Comparison of ENCODE assay signal across 15 cellular contexts in the genomic region with DNA sequence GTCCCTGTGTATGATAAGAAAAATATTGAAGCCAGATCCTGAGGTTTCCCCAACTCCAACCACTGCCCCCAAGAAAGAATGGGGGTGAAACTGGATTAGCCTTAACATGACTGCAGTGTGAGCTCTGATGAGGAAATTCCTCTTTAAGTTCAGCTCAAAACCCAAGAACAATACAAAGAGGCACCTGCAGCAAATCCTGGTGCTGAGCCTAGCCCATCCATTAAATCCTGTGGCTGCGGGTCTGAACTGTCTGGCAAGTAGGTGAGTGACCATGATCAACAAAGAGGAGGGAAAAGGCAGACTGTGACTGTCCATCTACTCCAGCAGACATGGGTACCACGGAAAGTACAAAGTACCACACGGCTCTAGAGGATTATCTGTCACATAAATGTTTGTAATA.
"Had no signal": no experiment of that assay in that cellular context is flagged by ENCODE, and none has a peak within 500 bp of the region (broad histone marks: within the 10 kb centered on the region; RNA-seq: fewer than 3 reads in every experiment).

No MANE protein-coding gene starts in this region.

- H3K27me3 Mint-ChIP-seq: activated CD4-positive, alpha-beta T cell treated with anti-CD3 and anti-CD28 coated beads, Interleukin-2, amount 10 ng/mL, durations not matched to agents 24 days and 14 days; naive thymus-derived CD8-positive, alpha-beta T cell had no signal

- DNase-seq: activated CD4-positive, alpha-beta T cell treated with anti-CD3 and anti-CD28 coated beads, Interleukin-2, amount 10 ng/mL, durations not matched to agents 24 days and 14 days; activated CD4-positive, CD25-positive, alpha-beta regulatory T cell; activated CD8-positive, alpha-beta memory T cell treated with anti-CD3 and anti-CD28 coated beads, Interleukin-2, amount 50 U/mL, for 48 hours; activated gamma-delta T cell treated with Interleukin-2 at 50 U/mL for 16 hours; activated naive CD8-positive, alpha-beta T cell treated with anti-CD3 and anti-CD28 coated beads, Interleukin-2, amount 10 ng/mL, durations not matched to agents 7 days and 5 days; activated T-cell treated with anti-CD3 and anti-CD28 coated beads, Interleukin-2, amount 50 U/mL, for 72 hours; brain microvascular endothelial cell; cerebellar nuclear complex; effector memory CD4-positive, alpha-beta T cell; gastrocnemius medialis; heart right ventricle; naive thymus-derived CD8-positive, alpha-beta T cell; ovary; SW 1271 had no signal

- H3K4me3 Mint-ChIP-seq: activated CD4-positive, alpha-beta T cell treated with anti-CD3 and anti-CD28 coated beads, Interleukin-2, amount 10 ng/mL, durations not matched to agents 24 days and 14 days; activated naive CD8-positive, alpha-beta T cell treated with anti-CD3 and anti-CD28 coated beads, Interleukin-2, amount 10 ng/mL, durations not matched to agents 7 days and 5 days; activated T-cell treated with anti-CD3 and anti-CD28 coated beads, Interleukin-2, amount 50 U/mL, for 72 hours had no signal

- H3K9me3 Mint-ChIP-seq: activated CD4-positive, alpha-beta T cell treated with anti-CD3 and anti-CD28 coated beads, Interleukin-2, amount 10 ng/mL, durations not matched to agents 24 days and 14 days; activated naive CD8-positive, alpha-beta T cell treated with anti-CD3 and anti-CD28 coated beads, Interleukin-2, amount 10 ng/mL, durations not matched to agents 7 days and 5 days; activated T-cell treated with anti-CD3 and anti-CD28 coated beads, Interleukin-2, amount 50 U/mL, for 72 hours; naive thymus-derived CD8-positive, alpha-beta T cell had no signal

- H3K27ac Mint-ChIP-seq: activated naive CD8-positive, alpha-beta T cell treated with anti-CD3 and anti-CD28 coated beads, Interleukin-2, amount 10 ng/mL, durations not matched to agents 7 days and 5 days; activated T-cell treated with anti-CD3 and anti-CD28 coated beads, Interleukin-2, amount 50 U/mL, for 72 hours had no signal

- ATAC-seq: activated T-cell treated with anti-CD3 and anti-CD28 coated beads, Interleukin-2, amount 50 U/mL, for 72 hours; gastrocnemius medialis; heart right ventricle; naive thymus-derived CD8-positive, alpha-beta T cell; sciatic nerve had no signal
